ENCODE assay signal across 28 cellular contexts in the genomic region with DNA sequence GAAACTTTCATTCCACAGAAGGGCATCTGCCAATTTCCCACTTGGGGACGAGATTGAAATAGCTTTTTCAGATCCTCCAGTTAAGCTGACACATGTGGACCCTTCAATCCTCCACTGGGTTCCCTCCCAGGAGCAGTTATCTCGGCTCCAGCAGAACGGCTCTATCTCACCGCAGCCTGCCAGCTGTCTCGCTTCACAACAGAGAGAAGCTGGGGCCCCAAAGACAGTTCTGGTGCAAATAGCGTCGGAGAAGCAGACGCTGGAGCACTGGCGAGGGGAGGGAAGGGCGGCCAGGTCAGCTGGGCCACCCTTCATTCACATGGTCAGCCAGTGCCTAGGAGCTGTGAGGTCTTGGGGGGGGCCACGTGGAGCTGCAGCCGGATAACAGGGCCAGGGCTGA.
DNase-seq lines count a peak whose midpoint lies in the region; ATAC-seq lines count a peak whose summit lies in the region.
"Had no signal": no experiment of that assay in that cellular context is flagged by ENCODE, and none has a peak within 500 bp of the region (broad histone marks: within the 10 kb centered on the region; RNA-seq: fewer than 3 reads in every experiment).

No MANE protein-coding gene starts in this region.

- CTCF ChIA-PET in naive thymus-derived CD4-positive, alpha-beta T cell (lab: Charles Lee): interaction anchor here (0.5 to 1.0 kb wide), 3 partner anchors 14 to 339 kb away, joined by 3 read pairs; no protein-coding TSS in a partner anchor

- H3K36me3 ChIP-seq in BLaER1 treated with 17β-estradiol and CSF1 and Interleukin-3, amounts not matched to agents 10 nM and 100 nM: no peaks in the 10 kb centered on the region
- no peaks in the 10 kb centered on the region for H3K36me3 ChIP-seq in naive thymus-derived CD4-positive, alpha-beta T cell (ENCODE audit: control insufficient read depth in 2 of 3, insufficient read depth in 3 of 3, low read length in 3 of 3)
- H3K36me3 ChIP-seq: esophagus squamous epithelium, heart right ventricle, tibial artery had no signal

- H3K27ac Mint-ChIP-seq in naive thymus-derived CD4-positive, alpha-beta T cell: peak overlapping the region in 2 of 9 donors; percentile 28 to 37
- H3K27ac Mint-ChIP-seq: activated naive CD8-positive, alpha-beta T cell treated with anti-CD3 and anti-CD28 coated beads, Interleukin-2, amount 50 U/mL, for 24 hours; CD8-positive, alpha-beta memory T cell; mesothelial cell of epicardium had no signal

- no peaks in the 10 kb centered on the region for H3K36me3 Mint-ChIP-seq in naive thymus-derived CD4-positive, alpha-beta T cell
- H3K36me3 Mint-ChIP-seq: CD8-positive, alpha-beta memory T cell; mesothelial cell of epicardium had no signal

- DNase-seq in NCI-H2171 treated with DMSO at 0.1 percent for 48 hours (lab: John Stamatoyannopoulos, UW): peak; percentile 12
- DNase-seq in NCI-H2171 (lab: John Stamatoyannopoulos, UW): no peak
- DNase-seq in NCI-H82 treated with DMSO at 0.1 percent for 48 hours (lab: John Stamatoyannopoulos, UW; ENCODE audit: unreplicated experiment): peak; percentile 21
- DNase-seq in left kidney (ENCODE audit: low read depth, low spot score): peak; percentile 69
- DNase-seq in NCI-H146 (lab: John Stamatoyannopoulos, UW): no peak
- DNase-seq in naive thymus-derived CD4-positive, alpha-beta T cell: no peak
- DNase-seq: activated CD4-positive, alpha-beta T cell treated with anti-CD3 and anti-CD28 coated beads, Interleukin-2, amount 50 U/mL, for 1 hour; activated CD4-positive, CD25-positive, alpha-beta regulatory T cell; activated naive CD4-positive, alpha-beta T cell; activated naive CD8-positive, alpha-beta T cell treated with anti-CD3 and anti-CD28 coated beads, Interleukin-2, amount 50 U/mL, for 24 hours; activated T-cell treated with anti-CD3 and anti-CD28 coated beads, Interleukin-2, amount 50 U/mL, for 4 hours; CD8-positive, alpha-beta memory T cell; esophagus squamous epithelium; foreskin melanocyte; HCEC 1CT; heart right ventricle; Karpas-422; kidney; NCI-H774; psoas muscle; stimulated activated CD4-positive, alpha-beta T cell treated with anti-CD3 and anti-CD28 coated beads, Interleukin-15, amount 100 ng/mL, for 24 hours; stimulated activated CD4-positive, alpha-beta T cell treated with anti-CD3 and anti-CD28 coated beads, Interleukin-4, amount 100 ng/mL, for 4 hours; tibial artery had no signal

- H3K4me3 ChIP-seq in BLaER1 treated with 17β-estradiol and CSF1 and Interleukin-3, amounts not matched to agents 10 nM and 100 nM: no peak overlapping the region
- H3K4me3 ChIP-seq in naive thymus-derived CD4-positive, alpha-beta T cell (ENCODE audit: low read length): no peak overlapping the region
- H3K4me3 ChIP-seq: esophagus squamous epithelium, heart right ventricle, psoas muscle, SK-N-MC, tibial artery had no signal

- no peaks in the 10 kb centered on the region for H3K9me3 ChIP-seq in BLaER1 treated with 17β-estradiol and CSF1 and Interleukin-3, amounts not matched to agents 10 nM and 100 nM (replicated peaks in 1 of 11)
- H3K9me3 ChIP-seq in naive thymus-derived CD4-positive, alpha-beta T cell (ENCODE audit: control insufficient read depth in 2 of 3, low read length in 3 of 3): no peaks in the 10 kb centered on the region
- H3K9me3 ChIP-seq: esophagus squamous epithelium, psoas muscle, tibial artery had no signal

- no peaks in the 10 kb centered on the region for H3K27me3 ChIP-seq in BLaER1 treated with 17β-estradiol and CSF1 and Interleukin-3, amounts not matched to agents 10 nM and 100 nM
- H3K27me3 ChIP-seq in naive thymus-derived CD4-positive, alpha-beta T cell (ENCODE audit: control insufficient read depth in 2 of 2, insufficient read depth in 2 of 2, low read length in 2 of 2): no peaks in the 10 kb centered on the region

- H3K4me3 Mint-ChIP-seq in naive thymus-derived CD4-positive, alpha-beta T cell: no peak overlapping the region
- H3K4me3 Mint-ChIP-seq: activated naive CD8-positive, alpha-beta T cell treated with anti-CD3 and anti-CD28 coated beads, Interleukin-2, amount 50 U/mL, for 24 hours; activated T-cell treated with anti-CD3 and anti-CD28 coated beads, Interleukin-2, amount 50 U/mL, for 4 hours; CD8-positive, alpha-beta memory T cell; central memory CD8-positive, alpha-beta T cell; mesothelial cell of epicardium had no signal

- H3K4me1 ChIP-seq in BLaER1 treated with 17β-estradiol and CSF1 and Interleukin-3, amounts not matched to agents 10 nM and 100 nM: peaks cover 15 to 38% (median 28%) of the 10 kb centered on the region in 10 experiments
- H3K4me1 ChIP-seq in naive thymus-derived CD4-positive, alpha-beta T cell (ENCODE audit: control insufficient read depth in 2 of 2, insufficient read depth in 2 of 2, low read length in 2 of 2): peaks cover 0 to 7% of the 10 kb centered on the region in 2 donors
- H3K4me1 ChIP-seq: psoas muscle, tibial artery had no signal

- peaks cover 0 to 22% (median 12%) of the 10 kb centered on the region in 7 donors for H3K4me1 Mint-ChIP-seq in naive thymus-derived CD4-positive, alpha-beta T cell
- H3K4me1 Mint-ChIP-seq: activated naive CD8-positive, alpha-beta T cell treated with anti-CD3 and anti-CD28 coated beads, Interleukin-2, amount 50 U/mL, for 24 hours; CD8-positive, alpha-beta memory T cell; central memory CD8-positive, alpha-beta T cell had no signal

- POLR2A ChIA-PET in naive thymus-derived CD4-positive, alpha-beta T cell (lab: Charles Lee): interaction anchor here (1.3 to 1.4 kb wide), 2 partner anchors 10 to 42 kb away, joined by 3 read pairs; no protein-coding TSS in a partner anchor

- no peaks in the 10 kb centered on the region for H4K20me1 ChIP-seq in BLaER1 treated with 17β-estradiol and CSF1 and Interleukin-3, amounts not matched to agents 10 nM and 100 nM

- no peak overlapping the region; a peak in 1 of 22 replicates for H3K9ac ChIP-seq in BLaER1 treated with 17β-estradiol and CSF1 and Interleukin-3, amounts not matched to agents 10 nM and 100 nM

- peak overlapping the region in 8 of 11 experiments; percentile 7 to 55 (median 40); a peak in 13 of 22 replicates for H3K4me2 ChIP-seq in BLaER1 treated with 17β-estradiol and CSF1 and Interleukin-3, amounts not matched to agents 10 nM and 100 nM

- intact Hi-C loops in naive thymus-derived CD4-positive, alpha-beta T cell (cut with micrococcal nuclease): no loop called here

- ATAC-seq in naive thymus-derived CD4-positive, alpha-beta T cell: no peak
- ATAC-seq in GM18861 (IDR thresholded peaks at IDR 0.05; ENCODE audit: unreplicated experiment): no peak
- ATAC-seq: activated naive CD8-positive, alpha-beta T cell treated with anti-CD3 and anti-CD28 coated beads, Interleukin-2, amount 50 U/mL, for 24 hours; activated T-cell treated with anti-CD3 and anti-CD28 coated beads, Interleukin-2, amount 50 U/mL, for 4 hours; psoas muscle had no signal

- H3K27me3 Mint-ChIP-seq in naive thymus-derived CD4-positive, alpha-beta T cell: peaks cover 0 to 7% (median 0%) of the 10 kb centered on the region in 5 donors
- H3K27me3 Mint-ChIP-seq: activated naive CD8-positive, alpha-beta T cell treated with anti-CD3 and anti-CD28 coated beads, Interleukin-2, amount 50 U/mL, for 24 hours had no signal

- peaks cover 0 to 2% (median 0%) of the 10 kb centered on the region in 11 donors for H3K9me3 Mint-ChIP-seq in naive thymus-derived CD4-positive, alpha-beta T cell
- H3K9me3 Mint-ChIP-seq: activated naive CD8-positive, alpha-beta T cell treated with anti-CD3 and anti-CD28 coated beads, Interleukin-2, amount 50 U/mL, for 24 hours; activated T-cell treated with anti-CD3 and anti-CD28 coated beads, Interleukin-2, amount 50 U/mL, for 4 hours; CD8-positive, alpha-beta memory T cell; central memory CD8-positive, alpha-beta T cell; mesothelial cell of epicardium had no signal

- H3K27ac ChIP-seq in BLaER1 treated with 17β-estradiol and CSF1 and Interleukin-3, amounts not matched to agents 10 nM and 100 nM: no peak overlapping the region
- no peak overlapping the region for H3K27ac ChIP-seq in naive thymus-derived CD4-positive, alpha-beta T cell (ENCODE audit: low read depth, low read length)
- H3K27ac ChIP-seq: esophagus squamous epithelium, heart right ventricle, psoas muscle, SK-N-MC, tibial artery had no signal

Comparison
In these comparisons a context has a peak if more than half of its experiments do, and no peak if none do; other contexts are left out.
1. DNase-seq: peak in NCI-H2171 treated with DMSO at 0.1 percent for 48 hours (single experiment), NCI-H82 treated with DMSO at 0.1 percent for 48 hours (single experiment) and left kidney (single experiment); none in NCI-H2171 (single experiment), NCI-H146 (single experiment) and naive thymus-derived CD4-positive, alpha-beta T cell (0 of 9).